ENCODE assay signal across 8 cellular contexts in genomic region chr18:12990128-12990485, GRCh38. TPM values are rescaled to one million over a fixed set of nuclear protein-coding genes. Genes with fewer than 3 reads are reported as not detected.
DNase-seq lines count a peak whose midpoint lies in the region; ATAC-seq and TF ChIP-seq lines count a peak whose summit lies in the region.

No MANE protein-coding gene starts in this region.

- peak overlapping the region; percentile 92 for H3K9ac ChIP-seq in HCT116 (ENCODE audit: low read length)

- peak overlapping the region; percentile 77 for H3K4me2 ChIP-seq in HCT116 (ENCODE audit: low read length)

- H3K27ac ChIP-seq in HCT116 (ENCODE audit: low read depth, low read length): peak overlapping the region; percentile 83

- H3K4me1 ChIP-seq in HCT116 (ENCODE audit: control insufficient read depth in 1 of 2, insufficient read depth in 2 of 2, low read length in 2 of 2): peaks cover 12 to 24% of the 10 kb centered on the region in 2 experiments; a peak in 3 of 4 replicates

- H3K27ac Mint-ChIP-seq in T-helper 1 cell treated with Interleukin-12 subunit alpha and Interleukin-12 subunit beta and Interleukin-4 antibody, amounts not matched to agents 30 μg/mL and 1 μg/mL, for 36 hours: peak overlapping the region; percentile 96

- peaks cover 21% of the 10 kb centered on the region for H3K4me1 Mint-ChIP-seq in T-helper 1 cell treated with Interleukin-12 subunit alpha and Interleukin-12 subunit beta and Interleukin-4 antibody, amounts not matched to agents 30 μg/mL and 1 μg/mL, for 36 hours (ENCODE audit: low read depth)

- no TSS peak for BruUV-seq in HCT116 (replicated peaks; lab: Mats Ljungman, UMichigan)

- no peak for TF ChIP-seq CTCF in HCT116 (IDR thresholded peaks at IDR 0.05 in 2 of 3, conservative IDR thresholded peaks at IDR 0.05 in 1 of 3; ENCODE audit: borderline replicate concordance in 1 of 3, insufficient read depth in 1 of 3, low read depth in 2 of 3, low read length in 2 of 3)
- TF ChIP-seq CTCF in epithelial cell of proximal tubule (conservative IDR thresholded peaks at IDR 0.05; ENCODE audit: low read depth, low read length): no peak

- intact Hi-C loops in HCT116 (cut with micrococcal nuclease): no loop called here

- no peak for TF ChIP-seq POLR2A in HCT116 (IDR thresholded peaks at IDR 0.05; ENCODE audit: borderline replicate concordance, extremely low read depth, insufficient read depth, insufficient read length)

- DNase-seq in HCT116 (ENCODE audit: low read depth, low spot score): no peak
- DNase-seq in epithelial cell of proximal tubule (ENCODE audit: low read depth): no peak
- peak in 2 of 3 experiments; percentile 10 to 27 for DNase-seq in stimulated activated CD4-positive, alpha-beta T cell treated with anti-CD3 and anti-CD28 coated beads, TNF-alpha, amount 100 ng/mL, for 4 hours (ENCODE audit: low read depth in 3 of 3)
- no peak for DNase-seq in A172 (ENCODE audit: low spot score)
- DNase-seq in NCI-H1417 treated with DMSO at 0.1 percent for 48 hours (lab: John Stamatoyannopoulos, UW): no peak

- POLR2A ChIA-PET in HCT116 (lab: Charles Lee): interaction anchor here (1.2 to 2.2 kb wide), 3 partner anchors 10 to 31 kb away, joined by 3 to 21 read pairs (median 6); no protein-coding TSS in a partner anchor

- H3K27me3 Mint-ChIP-seq in T-helper 1 cell treated with Interleukin-12 subunit alpha and Interleukin-12 subunit beta and Interleukin-4 antibody, amounts not matched to agents 30 μg/mL and 1 μg/mL, for 36 hours (ENCODE audit: low read depth): no peaks in the 10 kb centered on the region

- H3K9me3 ChIP-seq in HCT116 (ENCODE audit: control insufficient read depth in 1 of 2, insufficient read depth in 1 of 2, low read depth in 1 of 2, low read length in 2 of 2): no peaks in the 10 kb centered on the region

- no peak for ATAC-seq in HCT116
- no peak for ATAC-seq in GM19395 (IDR thresholded peaks at IDR 0.05; ENCODE audit: unreplicated experiment)
- no peak for ATAC-seq in GM19467 (IDR thresholded peaks at IDR 0.05; ENCODE audit: unreplicated experiment)

- H3K4me3 ChIP-seq in HCT116 (replicated peaks in 1 of 2; ENCODE audit: low read depth in 1 of 2, low read length in 2 of 2) (peak overlapping the region; percentile 74 to 98), epithelial cell of proximal tubule (ENCODE audit: low read depth, low read length) (peak overlapping the region; percentile 87)

- H3K9me3 Mint-ChIP-seq in T-helper 1 cell treated with Interleukin-12 subunit alpha and Interleukin-12 subunit beta and Interleukin-4 antibody, amounts not matched to agents 30 μg/mL and 1 μg/mL, for 36 hours: no peaks in the 10 kb centered on the region

- TF ChIP-seq RAD21 in HCT116 (IDR thresholded peaks at IDR 0.05; ENCODE audit: low read depth): no peak

- no peaks in the 10 kb centered on the region for H3K27me3 ChIP-seq in HCT116 (ENCODE audit: insufficient read depth, low read length)

- H2AFZ ChIP-seq in HCT116 (ENCODE audit: low read depth, low read length, poor library complexity, severe bottlenecking): no peak overlapping the region

- H3K4me3 Mint-ChIP-seq in T-helper 1 cell treated with Interleukin-12 subunit alpha and Interleukin-12 subunit beta and Interleukin-4 antibody, amounts not matched to agents 30 μg/mL and 1 μg/mL, for 36 hours: peak overlapping the region; percentile 99

- CTCF ChIA-PET in HCT116 (lab: Charles Lee): interaction anchor here (1.0 kb wide), 1 partner anchor 10 kb away, joined by 3 read pairs; no protein-coding TSS in a partner anchor

- H4K20me1 ChIP-seq in HCT116 (ENCODE audit: insufficient read depth): no peaks in the 10 kb centered on the region

- H3K79me2 ChIP-seq in HCT116 (ENCODE audit: insufficient read depth, low read length): peaks cover 38% of the 10 kb centered on the region

- peaks cover 13% of the 10 kb centered on the region for H3K36me3 Mint-ChIP-seq in T-helper 1 cell treated with Interleukin-12 subunit alpha and Interleukin-12 subunit beta and Interleukin-4 antibody, amounts not matched to agents 30 μg/mL and 1 μg/mL, for 36 hours (ENCODE audit: low read depth)

- H3K9me2 ChIP-seq in HCT116 (ENCODE audit: insufficient read depth): no peaks in the 10 kb centered on the region

- RAD21 ChIA-PET in HCT116 (lab: Charles Lee; ENCODE audit: low non-redundant PET in 1 of 2, low total read pairs in 2 of 2, uncharacterized antibody in 2 of 2, unreplicated experiment in 2 of 2): no interaction called here

- H3K36me3 ChIP-seq in HCT116 (ENCODE audit: control insufficient read depth in 1 of 2, insufficient read depth in 2 of 2, low read length in 2 of 2): peaks cover 3 to 4% of the 10 kb centered on the region in 2 experiments; a peak in 3 of 4 replicates

TF ChIP-seq in HCT116, 20 proteins besides CTCF, POLR2A, EP300 and RAD21:
- TF ChIP-seq CEBPB (IDR thresholded peaks at IDR 0.05; ENCODE audit: low read depth): no peak
- TF ChIP-seq POLR2AphosphoS5 (IDR thresholded peaks at IDR 0.05; ENCODE audit: low read depth, low read length): no peak
- peak; percentile 23; the same call in 1 of the 2 replicates for TF ChIP-seq EGR1 (IDR thresholded peaks at IDR 0.05; ENCODE audit: low read depth)
- no peak for TF ChIP-seq SIN3A (IDR thresholded peaks at IDR 0.05; ENCODE audit: low read depth)
- TF ChIP-seq JUND (IDR thresholded peaks at IDR 0.05): no peak

RNA-seq across cellular contexts. Expression of gene CEP192, which starts 1.1 kb away (rescaled TPM):
- total RNA-seq in HCT116 (2021; ENCODE audit: unreplicated experiment) (24.3 TPM), epithelial cell of proximal tubule (17.4 and 18.3 TPM in 2 replicates)
- 9.9 and 11.7 TPM in 2 replicates for polyA plus RNA-seq in HCT116 (2012)
- 30.1 and 30.5 TPM in 2 replicates for total RNA-seq in A172 (2014; rRNA removed; shearing (Covaris generic))

RNA-seq across cellular contexts. Expression of gene SEH1L, which starts 42.3 kb away (rescaled TPM):
- total RNA-seq in HCT116 (2021; ENCODE audit: unreplicated experiment) (83.7 TPM), epithelial cell of proximal tubule (23.1 and 44.4 TPM in 2 replicates)
- polyA plus RNA-seq in HCT116 (2012): 30.4 and 34.7 TPM in 2 replicates
- total RNA-seq in A172 (2014; rRNA removed; shearing (Covaris generic)): 51.2 and 53.9 TPM in 2 replicates

Comparison
In these comparisons a context has a peak if more than half of its experiments do, and no peak if none do; other contexts are left out.
1. DNase-seq: peak in stimulated activated CD4-positive, alpha-beta T cell treated with anti-CD3 and anti-CD28 coated beads, TNF-alpha, amount 100 ng/mL, for 4 hours (2 of 3); none in HCT116 (single experiment), epithelial cell of proximal tubule (single experiment), A172 (single experiment) and NCI-H1417 treated with DMSO at 0.1 percent for 48 hours (single experiment).